ENCODE assay signal across 1 cellular context in the genomic region with DNA sequence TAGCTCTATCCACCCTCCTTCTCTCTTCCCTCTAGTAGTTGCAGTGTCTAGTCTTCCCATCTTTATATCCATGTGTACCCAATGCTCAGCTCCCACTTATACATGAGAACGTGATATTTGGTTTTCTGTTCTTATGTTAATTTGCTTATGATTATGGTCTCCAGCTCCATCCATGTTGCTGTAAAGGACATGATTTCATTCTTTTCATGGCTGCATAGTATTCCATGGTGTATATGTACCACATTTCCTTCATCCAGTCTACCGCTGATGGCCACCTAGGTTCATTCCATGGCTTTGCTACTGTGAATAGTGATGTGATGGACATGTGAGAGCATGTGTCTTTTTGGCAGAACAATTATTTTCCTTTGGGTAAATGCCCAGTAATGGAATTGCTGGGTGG.
TF ChIP-seq lines count a peak whose summit lies in the region.

No MANE protein-coding gene starts in this region.

TF ChIP-seq in SK-N-SH treated with all-trans-retinoic acid at 6 μM for 48 hours, 23 proteins besides CTCF, POLR2A, EP300 and RAD21 (continued from another document):
- TF ChIP-seq, protein P1, sequence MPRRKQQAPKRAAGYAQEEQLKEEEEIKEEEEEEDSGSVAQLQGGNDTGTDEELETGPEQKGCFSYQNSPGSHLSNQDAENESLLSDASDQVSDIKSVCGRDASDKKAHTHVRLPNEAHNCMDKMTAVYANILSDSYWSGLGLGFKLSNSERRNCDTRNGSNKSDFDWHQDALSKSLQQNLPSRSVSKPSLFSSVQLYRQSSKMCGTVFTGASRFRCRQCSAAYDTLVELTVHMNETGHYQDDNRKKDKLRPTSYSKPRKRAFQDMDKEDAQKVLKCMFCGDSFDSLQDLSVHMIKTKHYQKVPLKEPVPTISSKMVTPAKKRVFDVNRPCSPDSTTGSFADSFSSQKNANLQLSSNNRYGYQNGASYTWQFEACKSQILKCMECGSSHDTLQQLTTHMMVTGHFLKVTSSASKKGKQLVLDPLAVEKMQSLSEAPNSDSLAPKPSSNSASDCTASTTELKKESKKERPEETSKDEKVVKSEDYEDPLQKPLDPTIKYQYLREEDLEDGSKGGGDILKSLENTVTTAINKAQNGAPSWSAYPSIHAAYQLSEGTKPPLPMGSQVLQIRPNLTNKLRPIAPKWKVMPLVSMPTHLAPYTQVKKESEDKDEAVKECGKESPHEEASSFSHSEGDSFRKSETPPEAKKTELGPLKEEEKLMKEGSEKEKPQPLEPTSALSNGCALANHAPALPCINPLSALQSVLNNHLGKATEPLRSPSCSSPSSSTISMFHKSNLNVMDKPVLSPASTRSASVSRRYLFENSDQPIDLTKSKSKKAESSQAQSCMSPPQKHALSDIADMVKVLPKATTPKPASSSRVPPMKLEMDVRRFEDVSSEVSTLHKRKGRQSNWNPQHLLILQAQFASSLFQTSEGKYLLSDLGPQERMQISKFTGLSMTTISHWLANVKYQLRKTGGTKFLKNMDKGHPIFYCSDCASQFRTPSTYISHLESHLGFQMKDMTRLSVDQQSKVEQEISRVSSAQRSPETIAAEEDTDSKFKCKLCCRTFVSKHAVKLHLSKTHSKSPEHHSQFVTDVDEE (CRISPR knock-in tag; IDR thresholded peaks at IDR 0.05), result no peak
- TF ChIP-seq, protein P2, sequence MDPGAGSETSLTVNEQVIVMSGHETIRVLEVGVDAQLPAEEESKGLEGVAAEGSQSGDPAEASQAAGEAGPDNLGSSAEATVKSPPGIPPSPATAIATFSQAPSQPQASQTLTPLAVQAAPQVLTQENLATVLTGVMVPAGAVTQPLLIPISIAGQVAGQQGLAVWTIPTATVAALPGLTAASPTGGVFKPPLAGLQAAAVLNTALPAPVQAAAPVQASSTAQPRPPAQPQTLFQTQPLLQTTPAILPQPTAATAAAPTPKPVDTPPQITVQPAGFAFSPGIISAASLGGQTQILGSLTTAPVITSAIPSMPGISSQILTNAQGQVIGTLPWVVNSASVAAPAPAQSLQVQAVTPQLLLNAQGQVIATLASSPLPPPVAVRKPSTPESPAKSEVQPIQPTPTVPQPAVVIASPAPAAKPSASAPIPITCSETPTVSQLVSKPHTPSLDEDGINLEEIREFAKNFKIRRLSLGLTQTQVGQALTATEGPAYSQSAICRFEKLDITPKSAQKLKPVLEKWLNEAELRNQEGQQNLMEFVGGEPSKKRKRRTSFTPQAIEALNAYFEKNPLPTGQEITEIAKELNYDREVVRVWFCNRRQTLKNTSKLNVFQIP (CRISPR knock-in tag; IDR thresholded peaks at IDR 0.05; ENCODE audit: borderline replicate concordance, low read depth), result no peak
- 0 out of 2 replicates have a peak, but pooled peaks have one; percentile 25 for TF ChIP-seq ZNF8 (CRISPR knock-in tag; IDR thresholded peaks at IDR 0.05)
